ENCODE assay signal across 10 cellular contexts in genomic region chr21:44925027-44925755, GRCh38. TPM values are rescaled to one million over a fixed set of nuclear protein-coding genes. Genes with fewer than 3 reads are reported as not detected.
DNase-seq lines count a peak whose midpoint lies in the region; ATAC-seq and TF ChIP-seq lines count a peak whose summit lies in the region.
"Had no signal": no experiment of that assay in that cellular context is flagged by ENCODE, and none has a peak within 500 bp of the region (broad histone marks: within the 10 kb centered on the region; RNA-seq: fewer than 3 reads in every experiment).

No MANE protein-coding gene starts in this region.

- POLR2A ChIA-PET in activated CD8-positive, alpha-beta T cell treated with anti-CD3 and anti-CD28 coated beads for 36 hours (lab: Charles Lee) = interaction anchor here (1.5 to 4.6 kb wide), 2 partner anchors 12 to 32 kb away, joined by 4 to 34 read pairs; no protein-coding TSS in a partner anchor

- no peak overlapping the region for H2AFZ ChIP-seq in hepatocyte

- H4K20me1 ChIP-seq in hepatocyte (ENCODE audit: insufficient read depth, poor library complexity, severe bottlenecking) = no peaks in the 10 kb centered on the region

- H3K79me2 ChIP-seq in hepatocyte = no peaks in the 10 kb centered on the region

- H3K9me3 Mint-ChIP-seq in activated CD8-positive, alpha-beta T cell treated with anti-CD3 and anti-CD28 coated beads for 36 hours = no peaks in the 10 kb centered on the region

- TF ChIP-seq EP300 in upper lobe of left lung (IDR thresholded peaks at IDR 0.05) = no peak

- no peak for TF ChIP-seq CTCF in activated CD8-positive, alpha-beta T cell treated with anti-CD3 and anti-CD28 coated beads for 36 hours (IDR thresholded peaks at IDR 0.05)
- TF ChIP-seq CTCF in upper lobe of left lung (IDR thresholded peaks at IDR 0.05) (no peak), hepatocyte (IDR thresholded peaks at IDR 0.05; ENCODE audit: poor library complexity) (no peak)

- DNase-seq in left cardiac atrium (peak; percentile 12), Right ventricle myocardium inferior (ENCODE audit: missing footprints) (no peak), foreskin melanocyte (peak; percentile 79), upper lobe of left lung (no peak), DMS53 (lab: John Stamatoyannopoulos, UW) (no peak), mesenteric fat pad (ENCODE audit: low spot score) (no peak), hepatocyte (ENCODE audit: low spot score) (no peak)
- no peak for DNase-seq in activated CD8-positive, alpha-beta T cell treated with anti-CD3 and anti-CD28 coated beads for 36 hours
- DNase-seq: COR-L47 had no signal

- H3K27me3 Mint-ChIP-seq in activated CD8-positive, alpha-beta T cell treated with anti-CD3 and anti-CD28 coated beads for 36 hours = no peaks in the 10 kb centered on the region

- H3K4me1 Mint-ChIP-seq in activated CD8-positive, alpha-beta T cell treated with anti-CD3 and anti-CD28 coated beads for 36 hours (ENCODE audit: low read depth) = peaks cover 75% of the 10 kb centered on the region

- H3K36me3 ChIP-seq in upper lobe of left lung (no peaks in the 10 kb centered on the region), hepatocyte (replicated peaks; ENCODE audit: insufficient read depth, low read depth) (no peaks in the 10 kb centered on the region)

- peak overlapping the region; percentile 100 for H3K4me3 Mint-ChIP-seq in activated CD8-positive, alpha-beta T cell treated with anti-CD3 and anti-CD28 coated beads for 36 hours

- ATAC-seq in left cardiac atrium (peak in 1 of 2 donors; percentile 27), Right ventricle myocardium inferior (no peak), upper lobe of left lung (ENCODE audit: low FRiP score in 2 of 2) (peak in 1 of 2 donors; percentile 48)
- no peak for ATAC-seq in activated CD8-positive, alpha-beta T cell treated with anti-CD3 and anti-CD28 coated beads for 36 hours

- WGBS in upper lobe of left lung, 2 donors = 35 to 45% methylated on average over 4 of the region's 4 CpGs
- 82% methylated on average over 4 of the region's 4 CpGs for WGBS in hepatocyte (ENCODE audit: low lambda C conversion rate, missing lambda C conversion rate)

- no peak for TF ChIP-seq POLR2A in upper lobe of left lung (IDR thresholded peaks at IDR 0.05)

- peaks cover 46% of the 10 kb centered on the region for H3K36me3 Mint-ChIP-seq in activated CD8-positive, alpha-beta T cell treated with anti-CD3 and anti-CD28 coated beads for 36 hours (ENCODE audit: low read depth)

- H3K9me2 ChIP-seq in hepatocyte (replicated peaks; ENCODE audit: insufficient read depth) = no peaks in the 10 kb centered on the region

- peaks cover 32 to 58% (median 50%) of the 10 kb centered on the region in 4 donors for H3K4me1 ChIP-seq in upper lobe of left lung
- H3K4me1 ChIP-seq in hepatocyte (ENCODE audit: insufficient read depth) = peaks cover 11% of the 10 kb centered on the region

- intact Hi-C loops in left cardiac atrium (cut with DNase I) = no loop called here
- intact Hi-C loops in Right ventricle myocardium inferior (cut with DNase I) = no loop called here
- intact Hi-C loops in activated CD8-positive, alpha-beta T cell treated with anti-CD3 and anti-CD28 coated beads for 36 hours (cut with micrococcal nuclease) = loop anchor here (5.0 to 10.0 kb wide), 2 partner anchors 33 to 50 kb away; partner anchors contain the start of gene PTTG1IP

- peak overlapping the region in 3 of 4 donors; percentile 40 to 85 (median 71) for H3K27ac ChIP-seq in upper lobe of left lung
- H3K27ac ChIP-seq in hepatocyte = no peak overlapping the region

- peaks cover 0 to 2% (median 0%) of the 10 kb centered on the region in 4 donors for H3K9me3 ChIP-seq in upper lobe of left lung
- H3K9me3 ChIP-seq in hepatocyte (ENCODE audit: low read depth) = no peaks in the 10 kb centered on the region

- H3K27me3 ChIP-seq in upper lobe of left lung = no peaks in the 10 kb centered on the region
- H3K27me3 ChIP-seq in hepatocyte = peaks cover 54% of the 10 kb centered on the region

- H3K4me2 ChIP-seq in hepatocyte = no peak overlapping the region

- H3K4me3 ChIP-seq in upper lobe of left lung (no peak overlapping the region), hepatocyte (no peak overlapping the region)

- H3K27ac Mint-ChIP-seq in activated CD8-positive, alpha-beta T cell treated with anti-CD3 and anti-CD28 coated beads for 36 hours = peak overlapping the region; percentile 96

- CTCF ChIA-PET in activated CD8-positive, alpha-beta T cell treated with anti-CD3 and anti-CD28 coated beads for 36 hours (lab: Charles Lee) = no interaction called here

RNA-seq across cellular contexts. Expression of gene ITGB2, which starts 4.5 kb away (rescaled TPM):
- total RNA-seq in left cardiac atrium (10 to 100 TPM; 31.5 to 70.7 TPM), Right ventricle myocardium inferior (36.7 TPM), upper lobe of left lung (100 to 1,000 TPM in 5 of 6 donors, 10 to 100 TPM in 1; 73.1 to 435 (median 149) TPM), mesenteric fat pad (131 TPM), hepatocyte (1.6 and 3.8 TPM in 2 replicates)
- 100 to 1,000 TPM; 340 to 343 TPM for total RNA-seq in activated CD8-positive, alpha-beta T cell treated with anti-CD3 and anti-CD28 coated beads for 36 hours
- 3.8 and 4.2 TPM in 2 replicates for polyA plus RNA-seq in hepatocyte
- total RNA-seq: HT-29 had no signal

RNA-seq across cellular contexts. Expression of gene SLX9, which starts 14.6 kb away (rescaled TPM):
- total RNA-seq in left cardiac atrium (10 to 100 TPM; 26.1 to 28.6 TPM), Right ventricle myocardium inferior (66.5 TPM), upper lobe of left lung (10 to 100 TPM in 5 of 6 donors, 1 to 10 TPM in 1; 5.5 to 34.6 (median 22.8) TPM), mesenteric fat pad (31.8 TPM), hepatocyte (11.5 and 16.3 TPM in 2 replicates)
- 10 to 100 TPM; 76.0 to 76.5 TPM for total RNA-seq in activated CD8-positive, alpha-beta T cell treated with anti-CD3 and anti-CD28 coated beads for 36 hours
- polyA plus RNA-seq in hepatocyte = 33.2 and 37.2 TPM in 2 replicates

RNA-seq across cellular contexts. Expression of gene PTTG1IP, which starts 51.7 kb away (rescaled TPM):
- total RNA-seq in left cardiac atrium (100 to 1,000 TPM; 181 to 195 TPM), Right ventricle myocardium inferior (160 TPM), upper lobe of left lung (100 to 1,000 TPM; 150 to 316 (median 247) TPM), mesenteric fat pad (161 TPM), hepatocyte (344 and 348 TPM in 2 replicates)
- 10 to 100 TPM; 60.7 to 61.8 TPM for total RNA-seq in activated CD8-positive, alpha-beta T cell treated with anti-CD3 and anti-CD28 coated beads for 36 hours
- polyA plus RNA-seq in hepatocyte = 315 and 362 TPM in 2 replicates

Comparison
In these comparisons a context has a peak if more than half of its experiments do, and no peak if none do; other contexts are left out.
1. DNase-seq: peak in left cardiac atrium (single experiment) and foreskin melanocyte (single experiment); none in Right ventricle myocardium inferior (single experiment), activated CD8-positive, alpha-beta T cell treated with anti-CD3 and anti-CD28 coated beads for 36 hours (single experiment), upper lobe of left lung (0 of 2), DMS53 (single experiment), mesenteric fat pad (single experiment) and hepatocyte (single experiment).